1 cellular context compared by ENCODE assay signal in genomic region chr5:2701592-2701991, GRCh38.
TF ChIP-seq lines count a peak whose summit lies in the region.

No MANE protein-coding gene starts in this region.

TF ChIP-seq in HepG2, 621 proteins besides CTCF, POLR2A, EP300 and RAD21 (continued from another document):
- TF ChIP-seq RBAK (CRISPR knock-in tag; IDR thresholded peaks at IDR 0.05) (no peak), KDM5B (CRISPR knock-in tag; IDR thresholded peaks at IDR 0.05; ENCODE audit: borderline replicate concordance) (no peak), PAF1 (CRISPR knock-in tag; IDR thresholded peaks at IDR 0.05) (no peak), ZBTB34 (CRISPR knock-in tag; IDR thresholded peaks at IDR 0.05) (no peak), ZBTB42 (CRISPR knock-in tag; IDR thresholded peaks at IDR 0.05) (no peak), ZNF557 (CRISPR knock-in tag; IDR thresholded peaks at IDR 0.05) (no peak), SP4 (CRISPR knock-in tag; IDR thresholded peaks at IDR 0.05) (no peak), USF2 (IDR thresholded peaks at IDR 0.05; ENCODE audit: low read depth, low read length) (no peak), USF2 (CRISPR knock-in tag; IDR thresholded peaks at IDR 0.05; ENCODE audit: borderline replicate concordance) (no peak), POGZ (CRISPR knock-in tag; IDR thresholded peaks at IDR 0.05) (no peak), ZNF367 (CRISPR knock-in tag; IDR thresholded peaks at IDR 0.05; ENCODE audit: borderline replicate concordance) (no peak), TCF12 (IDR thresholded peaks at IDR 0.05) (no peak), TCF12 (CRISPR knock-in tag; IDR thresholded peaks at IDR 0.05) (no peak), ZNF790 (CRISPR knock-in tag; IDR thresholded peaks at IDR 0.05; ENCODE audit: borderline replicate concordance) (no peak), PHB2 (IDR thresholded peaks at IDR 0.05; ENCODE audit: partially characterized antibody) (no peak)
